ENCODE assay signal across 20 cellular contexts in genomic region chr6:129098061-129098553, GRCh38.
DNase-seq lines count a peak whose midpoint lies in the region; ATAC-seq and TF ChIP-seq lines count a peak whose summit lies in the region.
"Had no signal": no experiment of that assay in that cellular context is flagged by ENCODE, and none has a peak within 500 bp of the region (broad histone marks: within the 10 kb centered on the region; RNA-seq: fewer than 3 reads in every experiment).

No MANE protein-coding gene starts in this region.

- CTCF ChIA-PET in HEK293T (lab: Yijun Ruan, JAX): no interaction called here

- no peak overlapping the region for H3K4me3 ChIP-seq in left ventricle myocardium inferior
- H3K4me3 ChIP-seq in right cardiac atrium (ENCODE audit: low read length): no peak overlapping the region
- H3K4me3 ChIP-seq in dorsolateral prefrontal cortex: peak overlapping the region in 1 of 59 donors; percentile 10
- no peak overlapping the region for H3K4me3 ChIP-seq in hepatocyte
- H3K4me3 ChIP-seq: A549, GM23338 had no signal

- H2AFZ ChIP-seq in hepatocyte: no peak overlapping the region
- H2AFZ ChIP-seq: GM23338 had no signal

- ATAC-seq in right cardiac atrium: no peak
- ATAC-seq: A549, GM23338, HCT116 had no signal

- POLR2A ChIA-PET in HEK293T (lab: Yijun Ruan, JAX): no interaction called here

- no peaks in the 10 kb centered on the region for H3K9me2 ChIP-seq in hepatocyte (replicated peaks; ENCODE audit: insufficient read depth)

- TF ChIP-seq CTCF in left ventricle myocardium inferior (IDR thresholded peaks at IDR 0.05; ENCODE audit: borderline replicate concordance) (no peak), dorsolateral prefrontal cortex (IDR thresholded peaks at IDR 0.05 in 54 of 56, conservative IDR thresholded peaks at IDR 0.05 in 2 of 56; ENCODE audit: low read depth in 1 of 56, partially characterized antibody in 56 of 56) (no peak), hepatocyte (IDR thresholded peaks at IDR 0.05; ENCODE audit: poor library complexity) (no peak)

- no peaks in the 10 kb centered on the region for H3K79me2 ChIP-seq in hepatocyte

- H3K9me3 ChIP-seq in left ventricle myocardium inferior (replicated peaks) (no peaks in the 10 kb centered on the region), right cardiac atrium (ENCODE audit: control insufficient read depth, low read length) (no peaks in the 10 kb centered on the region), hepatocyte (ENCODE audit: low read depth) (no peaks in the 10 kb centered on the region)
- H3K9me3 ChIP-seq: A549 had no signal

- H4K20me1 ChIP-seq in hepatocyte (ENCODE audit: insufficient read depth, poor library complexity, severe bottlenecking): no peaks in the 10 kb centered on the region

- intact Hi-C loops in left ventricle myocardium inferior (cut with micrococcal nuclease) (no loop called here), right cardiac atrium (cut with DNase I) (no loop called here), dorsolateral prefrontal cortex (cut with DNase I) (no loop called here)

- H3K4me1 ChIP-seq in left ventricle myocardium inferior (peaks cover 82% of the 10 kb centered on the region), right cardiac atrium (ENCODE audit: control insufficient read depth, insufficient read depth, low read length) (peaks cover 2% of the 10 kb centered on the region), hepatocyte (ENCODE audit: insufficient read depth) (no peaks in the 10 kb centered on the region)
- H3K4me1 ChIP-seq: A549 had no signal

- no peak overlapping the region for H3K4me2 ChIP-seq in hepatocyte
- H3K4me2 ChIP-seq: A549, GM23338 had no signal

- H3K27me3 ChIP-seq in left ventricle myocardium inferior (ENCODE audit: low read depth) (no peaks in the 10 kb centered on the region), right cardiac atrium (ENCODE audit: control insufficient read depth, insufficient read depth) (no peaks in the 10 kb centered on the region), dorsolateral prefrontal cortex (no peaks in the 10 kb centered on the region), hepatocyte (no peaks in the 10 kb centered on the region)

- no peak for DNase-seq in left ventricle myocardium inferior
- DNase-seq in right cardiac atrium: no peak
- DNase-seq in HEK293T (ENCODE audit: extremely low spot score): peak; percentile 20
- peak in 2 of 10 donors; percentile 6 to 43 for DNase-seq in dorsolateral prefrontal cortex
- DNase-seq in midbrain (lab: John Stamatoyannopoulos, UW): peak; percentile 28
- no peak for DNase-seq in central memory CD4-positive, alpha-beta T cell
- DNase-seq in hepatocyte (ENCODE audit: low spot score): no peak
- DNase-seq in HuH-7 (ENCODE audit: low spot score): no peak
- DNase-seq: 8988T; C1 segment of cervical spinal cord; Calu3; CD4-positive, alpha-beta memory T cell; COR-L47; DMS53; DMS79 treated with DMSO at 0.1 percent for 48 hours; GF-D8; H9 had no signal

- H3K36me3 ChIP-seq in left ventricle myocardium inferior (peaks cover 9% of the 10 kb centered on the region), hepatocyte (replicated peaks; ENCODE audit: insufficient read depth, low read depth) (no peaks in the 10 kb centered on the region)

- H3K27ac ChIP-seq in left ventricle myocardium inferior (replicated peaks) (peak overlapping the region; percentile 85), right cardiac atrium (ENCODE audit: low read length) (no peak overlapping the region), dorsolateral prefrontal cortex (peak overlapping the region in 35 of 59 donors; percentile 0 to 73 (median 43)), hepatocyte (no peak overlapping the region)
- H3K27ac ChIP-seq: A549 had no signal

- 81% methylated on average over 9 of the region's 9 CpGs for WGBS in right cardiac atrium
- 91% methylated on average over 9 of the region's 9 CpGs for WGBS in hepatocyte (ENCODE audit: low lambda C conversion rate, missing lambda C conversion rate)

TF ChIP-seq in HEK293T, 16 proteins besides CTCF, POLR2A, EP300 and RAD21:
- no peak for TF ChIP-seq BHLHE40 (IDR thresholded peaks at IDR 0.05; ENCODE audit: borderline replicate concordance)
- TF ChIP-seq ELF4 (IDR thresholded peaks at IDR 0.05): no peak
- TF ChIP-seq FOXK2 (IDR thresholded peaks at IDR 0.05): no peak

Comparison
In these comparisons a context has a peak if more than half of its experiments do, and no peak if none do; other contexts are left out.
1. H3K27ac ChIP-seq: peak in left ventricle myocardium inferior (single experiment) and dorsolateral prefrontal cortex (35 of 59); none in right cardiac atrium (single experiment) and hepatocyte (single experiment).
2. DNase-seq: peak in HEK293T (single experiment) and midbrain (single experiment); none in left ventricle myocardium inferior (single experiment), right cardiac atrium (0 of 3), central memory CD4-positive, alpha-beta T cell (single experiment), hepatocyte (single experiment) and HuH-7 (single experiment).